In the genomic region with DNA sequence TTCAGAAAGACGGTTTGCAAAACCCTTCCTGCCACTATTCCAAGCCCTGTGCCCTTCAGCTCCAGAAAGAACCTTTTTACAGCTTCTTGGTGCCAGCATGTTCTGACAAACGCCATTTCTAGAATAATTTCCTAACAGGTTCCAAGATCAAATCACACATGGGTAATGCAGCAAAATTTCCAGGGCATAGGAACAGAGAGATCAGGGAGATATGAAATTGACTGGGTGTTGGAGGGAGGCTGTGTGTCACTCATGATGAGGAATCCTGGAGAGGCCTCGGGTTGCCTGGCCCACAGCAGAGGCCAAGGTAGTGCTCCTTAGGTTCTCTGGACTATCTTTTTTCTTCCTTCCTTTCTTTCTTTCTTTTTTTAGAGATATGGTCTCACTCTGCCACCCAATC, we compare ENCODE assay signal across 32 cellular contexts. TPM values are rescaled to one million over a fixed set of nuclear protein-coding genes. Genes with fewer than 3 reads are reported as not detected.
"Had no signal": no experiment of that assay in that cellular context is flagged by ENCODE, and none has a peak within 500 bp of the region (broad histone marks: within the 10 kb centered on the region; RNA-seq: fewer than 3 reads in every experiment).

No MANE protein-coding gene starts in this region.

- ATAC-seq: activated CD4-positive, CD25-positive, alpha-beta regulatory T cell treated with anti-CD3 and anti-CD28 coated beads, Interleukin-2, amount 50 U/mL, for 24 hours; activated CD8-positive, alpha-beta T cell treated with anti-CD3 and anti-CD28 coated beads for 36 hours; activated naive CD8-positive, alpha-beta T cell treated with anti-CD3 and anti-CD28 coated beads, Interleukin-2, amount 50 U/mL, for 24 hours; activated T-cell treated with anti-CD3 and anti-CD28 coated beads, Interleukin-2, amount 50 U/mL, for 4 hours; body of pancreas; gastroesophageal sphincter had no signal

- H3K27me3 ChIP-seq: adrenal gland, body of pancreas, colonic mucosa, gastroesophageal sphincter had no signal

- H3K36me3 ChIP-seq: adrenal gland, colonic mucosa, esophagus squamous epithelium, gastroesophageal sphincter had no signal

- H3K4me3 Mint-ChIP-seq: activated B cell treated with CpG ODN at 0.5 μM for 24 hours; activated CD8-positive, alpha-beta T cell treated with anti-CD3 and anti-CD28 coated beads for 36 hours; activated naive CD4-positive, alpha-beta T cell treated with anti-CD3 and anti-CD28 coated beads for 36 hours; activated naive CD4-positive, alpha-beta T cell treated with anti-CD3 and anti-CD28 coated beads, Interleukin-2, amount 50 U/mL, for 24 hours; activated naive CD8-positive, alpha-beta T cell treated with anti-CD3 and anti-CD28 coated beads for 36 hours; activated naive CD8-positive, alpha-beta T cell treated with anti-CD3 and anti-CD28 coated beads, Interleukin-2, amount 50 U/mL, for 24 hours; activated T-cell treated with anti-CD3 and anti-CD28 coated beads, Interleukin-2, amount 50 U/mL, for 4 hours had no signal

- H3K27ac ChIP-seq: adrenal gland, body of pancreas, colonic mucosa, epithelial cell of prostate, esophagus squamous epithelium, gastroesophageal sphincter, VCaP had no signal

- H3K4me3 ChIP-seq: adrenal gland, body of pancreas, colonic mucosa, esophagus squamous epithelium, gastroesophageal sphincter had no signal

- H3K36me3 Mint-ChIP-seq: activated naive CD4-positive, alpha-beta T cell treated with anti-CD3 and anti-CD28 coated beads, Interleukin-2, amount 50 U/mL, for 24 hours; activated naive CD8-positive, alpha-beta T cell treated with anti-CD3 and anti-CD28 coated beads for 36 hours had no signal

- H3K9me3 ChIP-seq: adrenal gland, body of pancreas, colonic mucosa, esophagus squamous epithelium, gastroesophageal sphincter had no signal

- DNase-seq: activated B cell treated with CpG ODN at 0.5 μM for 24 hours; activated CD4-positive, alpha-beta T cell treated with anti-CD3 and anti-CD28 coated beads for 48 hours; activated CD4-positive, alpha-beta T cell treated with anti-CD3 and anti-CD28 coated beads, Interleukin-2, amount 50 U/mL, for 1 hour; activated CD4-positive, alpha-beta T cell treated with anti-CD3 and anti-CD28 coated beads, Interleukin-2, amount 50 U/mL, for 48 hours; activated CD8-positive, alpha-beta memory T cell treated with anti-CD3 and anti-CD28 coated beads for 24 hours; activated CD8-positive, alpha-beta T cell treated with anti-CD3 and anti-CD28 coated beads for 36 hours; activated effector memory CD4-positive, alpha-beta T cell treated with anti-CD3 and anti-CD28 coated beads, Interleukin-2, amount 50 U/mL, for 16 hours; activated naive CD4-positive, alpha-beta T cell treated with anti-CD3 and anti-CD28 coated beads for 36 hours; activated naive CD8-positive, alpha-beta T cell treated with anti-CD3 and anti-CD28 coated beads for 36 hours; activated naive CD8-positive, alpha-beta T cell treated with anti-CD3 and anti-CD28 coated beads, Interleukin-2, amount 50 U/mL, for 24 hours; activated T-cell treated with anti-CD3 and anti-CD28 coated beads, Interleukin-2, amount 50 U/mL, for 4 hours; adrenal gland; amygdala; body of pancreas; caudate nucleus; cerebellar nuclear complex; colonic mucosa; effector CD8-positive, alpha-beta T cell; esophagus squamous epithelium; foreskin melanocyte; T-helper 2 cell had no signal

- H3K9me3 Mint-ChIP-seq: activated B cell treated with CpG ODN at 0.5 μM for 24 hours; activated CD8-positive, alpha-beta T cell treated with anti-CD3 and anti-CD28 coated beads for 36 hours; activated naive CD4-positive, alpha-beta T cell treated with anti-CD3 and anti-CD28 coated beads for 36 hours; activated naive CD4-positive, alpha-beta T cell treated with anti-CD3 and anti-CD28 coated beads, Interleukin-2, amount 50 U/mL, for 24 hours; activated naive CD8-positive, alpha-beta T cell treated with anti-CD3 and anti-CD28 coated beads for 36 hours; activated naive CD8-positive, alpha-beta T cell treated with anti-CD3 and anti-CD28 coated beads, Interleukin-2, amount 50 U/mL, for 24 hours; activated T-cell treated with anti-CD3 and anti-CD28 coated beads, Interleukin-2, amount 50 U/mL, for 4 hours; activated T-helper 2 cell treated with anti-CD3 and anti-CD28 coated beads, Interferon-gamma antibody, Interleukin-2, Interleukin-4, amounts not matched to agents 10 μg/mL and 5 μg/mL and 100 μg/mL, durations not matched to agents 14 hours and 24 hours and 36 hours had no signal

- H3K4me1 ChIP-seq: adrenal gland, body of pancreas, colonic mucosa, esophagus squamous epithelium, gastroesophageal sphincter had no signal

- H3K4me1 Mint-ChIP-seq: activated B cell treated with CpG ODN at 0.5 μM for 24 hours; activated naive CD4-positive, alpha-beta T cell treated with anti-CD3 and anti-CD28 coated beads, Interleukin-2, amount 50 U/mL, for 24 hours; activated naive CD8-positive, alpha-beta T cell treated with anti-CD3 and anti-CD28 coated beads for 36 hours; activated naive CD8-positive, alpha-beta T cell treated with anti-CD3 and anti-CD28 coated beads, Interleukin-2, amount 50 U/mL, for 24 hours had no signal

- H3K27me3 Mint-ChIP-seq: activated B cell treated with CpG ODN at 0.5 μM for 24 hours; activated naive CD4-positive, alpha-beta T cell treated with anti-CD3 and anti-CD28 coated beads, Interleukin-2, amount 50 U/mL, for 24 hours had no signal

- H3K27ac Mint-ChIP-seq: activated B cell treated with CpG ODN at 0.5 μM for 24 hours; activated CD8-positive, alpha-beta T cell treated with anti-CD3 and anti-CD28 coated beads for 36 hours; activated naive CD4-positive, alpha-beta T cell treated with anti-CD3 and anti-CD28 coated beads for 36 hours; activated naive CD4-positive, alpha-beta T cell treated with anti-CD3 and anti-CD28 coated beads, Interleukin-2, amount 50 U/mL, for 24 hours; activated naive CD8-positive, alpha-beta T cell treated with anti-CD3 and anti-CD28 coated beads for 36 hours; activated naive CD8-positive, alpha-beta T cell treated with anti-CD3 and anti-CD28 coated beads, Interleukin-2, amount 50 U/mL, for 24 hours; activated T-helper 2 cell treated with anti-CD3 and anti-CD28 coated beads, Interferon-gamma antibody, Interleukin-2, Interleukin-4, amounts not matched to agents 10 μg/mL and 5 μg/mL and 100 μg/mL, durations not matched to agents 14 hours and 24 hours and 36 hours had no signal

RNA-seq across cellular contexts. Expression of gene RAB19, which starts 29.5 kb away (rescaled TPM):
- total RNA-seq: adrenal gland, aorta, endothelial cell of umbilical vein, fibroblast of lung, fibroblast of villous mesenchyme, gastroesophageal sphincter, glomerular endothelial cell had no signal
- polyA plus RNA-seq: adrenal gland, aorta, endothelial cell of umbilical vein, fibroblast of lung had no signal
